In genomic region chr2:38374978-38375377, GRCh38 we compare ENCODE assay signal across 8 cellular contexts. TPM values are rescaled to one million over a fixed set of nuclear protein-coding genes. Genes with fewer than 3 reads are reported as not detected.
DNase-seq lines count a peak whose midpoint lies in the region; ATAC-seq and TF ChIP-seq lines count a peak whose summit lies in the region.

No MANE protein-coding gene starts in this region.

- H3K79me2 ChIP-seq in GM23248 (ENCODE audit: insufficient read depth): peaks cover 61% of the 10 kb centered on the region
- H3K79me2 ChIP-seq in PC-9 (ENCODE audit: low read depth): peaks cover 66% of the 10 kb centered on the region

- H3K4me3 ChIP-seq in GM23248: peak overlapping the region; percentile 81
- H3K4me3 ChIP-seq in PC-9: peak overlapping the region; percentile 69
- H3K4me3 ChIP-seq in rectal smooth muscle tissue (ENCODE audit: low read length): peak overlapping the region; percentile 97

- no peak overlapping the region for H2AFZ ChIP-seq in GM23248
- no peak overlapping the region for H2AFZ ChIP-seq in PC-9

- H3F3A ChIP-seq in GM23248 (ENCODE audit: insufficient read depth) (peaks cover 38% of the 10 kb centered on the region), PC-9 (ENCODE audit: insufficient read depth, low read depth) (peaks cover 18% of the 10 kb centered on the region; the same call in 1 of the 2 replicates)

- H3K36me3 ChIP-seq in GM23248 (ENCODE audit: low read depth) (no peaks in the 10 kb centered on the region), PC-9 (ENCODE audit: low read depth) (0 out of 2 replicates have a peak, but pooled peaks cover 7% of the 10 kb centered on the region), rectal smooth muscle tissue (ENCODE audit: control insufficient read depth, insufficient read depth, low read length) (no peaks in the 10 kb centered on the region)

- DNase-seq in GM23248 (no peak), PC-9 (peak in 1 of 2 experiments; percentile 58), fibroblast of peridontal ligament (ENCODE audit: extremely low read depth) (peak; percentile 40), NCI-H128 (lab: John Stamatoyannopoulos, UW; ENCODE audit: unreplicated experiment) (no peak), H4 (ENCODE audit: low spot score) (no peak)

- H3K4me1 ChIP-seq in GM23248 (ENCODE audit: insufficient read depth): peaks cover 8% of the 10 kb centered on the region; the same call in 1 of the 2 replicates
- peaks cover 28% of the 10 kb centered on the region for H3K4me1 ChIP-seq in PC-9 (replicated peaks; ENCODE audit: insufficient read depth)
- H3K4me1 ChIP-seq in rectal smooth muscle tissue (ENCODE audit: control insufficient read depth, insufficient read depth, low read length): peaks cover 19% of the 10 kb centered on the region

- no peak overlapping the region for H3K27ac ChIP-seq in GM23248
- H3K27ac ChIP-seq in PC-9: peak overlapping the region; percentile 78
- peak overlapping the region; percentile 99 for H3K27ac ChIP-seq in rectal smooth muscle tissue (ENCODE audit: low read depth, low read length)

- in situ Hi-C loops in GM23248 (cut with MboI): no loop called here

- ATAC-seq in GM21576 (IDR thresholded peaks at IDR 0.05; ENCODE audit: unreplicated experiment) (no peak), HG03571 (IDR thresholded peaks at IDR 0.05; ENCODE audit: unreplicated experiment) (no peak)

- no peaks in the 10 kb centered on the region for H3K9me2 ChIP-seq in GM23248 (ENCODE audit: insufficient read depth)
- H3K9me2 ChIP-seq in PC-9 (ENCODE audit: insufficient read depth): no peaks in the 10 kb centered on the region

- H3K9ac ChIP-seq in GM23248 (peak overlapping the region; percentile 92; the same call in 1 of the 2 replicates), rectal smooth muscle tissue (ENCODE audit: low read length) (no peak overlapping the region)

- H3K4me2 ChIP-seq in GM23248 (ENCODE audit: unreplicated experiment): peak overlapping the region; percentile 90
- peak overlapping the region; percentile 91 for H3K4me2 ChIP-seq in PC-9

- intact Hi-C loops in PC-9 (cut with micrococcal nuclease; ENCODE audit: unreplicated experiment): loop anchor here (5.0 to 10.0 kb wide), 2 partner anchors 58 to 280 kb away; no protein-coding TSS in a partner anchor

- WGBS in GM23248 (ENCODE audit: low coverage in 1 of 2, low lambda C conversion rate in 2 of 2, missing lambda C conversion rate in 2 of 2), 2 experiments: 98 to 100% methylated on average over 2 of the region's 2 CpGs

- H3K9me3 ChIP-seq in GM23248 (ENCODE audit: low read depth) (no peaks in the 10 kb centered on the region), PC-9 (ENCODE audit: insufficient read depth, low read depth) (no peaks in the 10 kb centered on the region)

- CTCF ChIA-PET in PC-9 (lab: Charles Lee): interaction anchor here (0.5 to 2.1 kb wide), 4 partner anchors 18 to 91 kb away, joined by 3 to 11 read pairs (median 4); no protein-coding TSS in a partner anchor

- BruUV-seq in PC-9 (replicated peaks; lab: Mats Ljungman, UMichigan): no TSS peak

- H4K20me1 ChIP-seq in GM23248 (ENCODE audit: insufficient read depth): no peaks in the 10 kb centered on the region
- peaks cover 54% of the 10 kb centered on the region for H4K20me1 ChIP-seq in PC-9 (ENCODE audit: insufficient read depth)

- H3K27me3 ChIP-seq in GM23248 (replicated peaks; ENCODE audit: insufficient read depth) (no peaks in the 10 kb centered on the region), PC-9 (ENCODE audit: insufficient read depth, low read depth) (no peaks in the 10 kb centered on the region), rectal smooth muscle tissue (ENCODE audit: control insufficient read depth, insufficient read depth, low read length) (no peaks in the 10 kb centered on the region)

- no peak for TF ChIP-seq CTCF in PC-9 (conservative IDR thresholded peaks at IDR 0.05)

- POLR2A ChIA-PET in PC-9 (lab: Charles Lee; ENCODE audit: unreplicated experiment): no interaction called here

RNA-seq across cellular contexts. Expression of gene ATL2, which starts 2.1 kb away (rescaled TPM):
- 29.3 and 38.3 TPM in 2 replicates for total RNA-seq in GM23248 (2014; rRNA removed; shearing (Covaris generic))
- polyA plus RNA-seq in GM23248 (2016; fragmentation: Nextera tagmentation; extraction: Ambion mirVana): 11.1 and 12.8 TPM in 2 replicates
- 66.4 and 75.3 TPM in 2 replicates for total RNA-seq in PC-9 (2021)
- 68.0 and 68.3 TPM in 2 replicates for total RNA-seq in H4 (2014; rRNA removed; shearing (Covaris generic))
